ENCODE assay signal across 22 cellular contexts in genomic region chr11:12329169-12329568, GRCh38. TPM values are rescaled to one million over a fixed set of nuclear protein-coding genes. Genes with fewer than 3 reads are reported as not detected.
"Had no signal": no experiment of that assay in that cellular context is flagged by ENCODE, and none has a peak within 500 bp of the region (broad histone marks: within the 10 kb centered on the region; RNA-seq: fewer than 3 reads in every experiment).

No MANE protein-coding gene starts in this region.

- H3K4me1 Mint-ChIP-seq: activated naive CD4-positive, alpha-beta T cell treated with anti-CD3 and anti-CD28 coated beads, Interleukin-2, amount 10 ng/mL, durations not matched to agents 7 days and 5 days; activated naive CD8-positive, alpha-beta T cell treated with anti-CD3 and anti-CD28 coated beads, Interleukin-2, amount 50 U/mL, for 24 hours had no signal

- H3K27me3 ChIP-seq: brain microvascular endothelial cell, heart right ventricle, upper lobe of right lung had no signal

- H3K9me3 ChIP-seq: heart right ventricle, neutrophil, thoracic aorta, upper lobe of right lung had no signal

- H3K4me1 ChIP-seq: upper lobe of right lung had no signal

- H3K27me3 Mint-ChIP-seq: activated naive CD8-positive, alpha-beta T cell treated with anti-CD3 and anti-CD28 coated beads, Interleukin-2, amount 50 U/mL, for 24 hours; natural killer cell treated with Interleukin-12 subunit alpha and Interleukin-12 subunit beta and Interleukin-15 and Interleukin-18, amount 100 ng/mL, for 72 hours; stimulated activated naive CD8-positive, alpha-beta T cell treated with anti-CD3 and anti-CD28 coated beads, Interleukin-15, Interleukin-2, amounts not matched to agents 100 ng/mL and 50 ng/mL, for 24 hours had no signal

- H3K36me3 Mint-ChIP-seq: activated naive CD4-positive, alpha-beta T cell treated with anti-CD3 and anti-CD28 coated beads, Interleukin-2, amount 10 ng/mL, durations not matched to agents 7 days and 5 days; natural killer cell treated with Interleukin-12 subunit alpha and Interleukin-12 subunit beta and Interleukin-15 and Interleukin-18, amount 100 ng/mL, for 72 hours had no signal

- H3K4me3 ChIP-seq: heart right ventricle, thoracic aorta, upper lobe of right lung had no signal

- DNase-seq: activated CD4-positive, alpha-beta T cell treated with anti-CD3 and anti-CD28 coated beads for 48 hours; activated CD4-positive, CD25-positive, alpha-beta regulatory T cell; activated CD8-positive, alpha-beta memory T cell treated with anti-CD3 and anti-CD28 coated beads, Interleukin-2, amount 50 U/mL, for 4 hours; activated effector memory CD4-positive, alpha-beta T cell treated with Interleukin-2 at 50 U/mL for 16 hours; activated naive CD4-positive, alpha-beta T cell treated with anti-CD3 and anti-CD28 coated beads, Interleukin-2, amount 10 ng/mL, durations not matched to agents 7 days and 5 days; activated naive CD8-positive, alpha-beta T cell treated with anti-CD3 and anti-CD28 coated beads, Interleukin-2, amount 50 U/mL, for 24 hours; activated T-cell treated with anti-CD3 and anti-CD28 coated beads, Interleukin-2, amount 50 U/mL, for 48 hours; aorta; brain microvascular endothelial cell; cerebellar nuclear complex; cortex of kidney; erythroblast; foreskin melanocyte; heart right ventricle; mesenchymal stem cell; stimulated activated CD4-positive, alpha-beta T cell treated with anti-CD3 and anti-CD28 coated beads, Interleukin-2, amount 100 ng/mL, for 24 hours; T1000; upper lobe of right lung had no signal

- H3K27ac Mint-ChIP-seq: activated naive CD4-positive, alpha-beta T cell treated with anti-CD3 and anti-CD28 coated beads, Interleukin-2, amount 10 ng/mL, durations not matched to agents 7 days and 5 days; activated naive CD8-positive, alpha-beta T cell treated with anti-CD3 and anti-CD28 coated beads, Interleukin-2, amount 50 U/mL, for 24 hours; natural killer cell treated with Interleukin-12 subunit alpha and Interleukin-12 subunit beta and Interleukin-15 and Interleukin-18, amount 100 ng/mL, for 72 hours; stimulated activated naive CD8-positive, alpha-beta T cell treated with anti-CD3 and anti-CD28 coated beads, Interleukin-15, Interleukin-2, amounts not matched to agents 100 ng/mL and 50 ng/mL, for 24 hours had no signal

- H3K4me3 Mint-ChIP-seq: activated naive CD4-positive, alpha-beta T cell treated with anti-CD3 and anti-CD28 coated beads, Interleukin-2, amount 10 ng/mL, durations not matched to agents 7 days and 5 days; activated naive CD8-positive, alpha-beta T cell treated with anti-CD3 and anti-CD28 coated beads, Interleukin-2, amount 50 U/mL, for 24 hours; natural killer cell treated with Interleukin-12 subunit alpha and Interleukin-12 subunit beta and Interleukin-15 and Interleukin-18, amount 100 ng/mL, for 72 hours; stimulated activated naive CD8-positive, alpha-beta T cell treated with anti-CD3 and anti-CD28 coated beads, Interleukin-15, Interleukin-2, amounts not matched to agents 100 ng/mL and 50 ng/mL, for 24 hours had no signal

- ATAC-seq: activated naive CD8-positive, alpha-beta T cell treated with anti-CD3 and anti-CD28 coated beads, Interleukin-2, amount 50 U/mL, for 24 hours; heart right ventricle; natural killer cell treated with Interleukin-12 subunit alpha and Interleukin-12 subunit beta and Interleukin-15 and Interleukin-18, amount 100 ng/mL, for 72 hours; upper lobe of right lung had no signal

- H3K9me3 Mint-ChIP-seq: activated naive CD4-positive, alpha-beta T cell treated with anti-CD3 and anti-CD28 coated beads, Interleukin-2, amount 10 ng/mL, durations not matched to agents 7 days and 5 days; activated naive CD8-positive, alpha-beta T cell treated with anti-CD3 and anti-CD28 coated beads, Interleukin-2, amount 50 U/mL, for 24 hours; natural killer cell treated with Interleukin-12 subunit alpha and Interleukin-12 subunit beta and Interleukin-15 and Interleukin-18, amount 100 ng/mL, for 72 hours; stimulated activated naive CD8-positive, alpha-beta T cell treated with anti-CD3 and anti-CD28 coated beads, Interleukin-15, Interleukin-2, amounts not matched to agents 100 ng/mL and 50 ng/mL, for 24 hours had no signal

- H3K27ac ChIP-seq: brain microvascular endothelial cell, heart right ventricle, neutrophil, thoracic aorta, upper lobe of right lung had no signal

- H3K36me3 ChIP-seq: heart right ventricle, neutrophil, upper lobe of right lung had no signal

RNA-seq across cellular contexts. Expression of gene PARVA, which starts 48.2 kb away (rescaled TPM):
- total RNA-seq: natural killer cell treated with Interleukin-12 subunit alpha and Interleukin-12 subunit beta and Interleukin-15 and Interleukin-18, amount 100 ng/mL, for 72 hours had no signal
